In the genomic region with DNA sequence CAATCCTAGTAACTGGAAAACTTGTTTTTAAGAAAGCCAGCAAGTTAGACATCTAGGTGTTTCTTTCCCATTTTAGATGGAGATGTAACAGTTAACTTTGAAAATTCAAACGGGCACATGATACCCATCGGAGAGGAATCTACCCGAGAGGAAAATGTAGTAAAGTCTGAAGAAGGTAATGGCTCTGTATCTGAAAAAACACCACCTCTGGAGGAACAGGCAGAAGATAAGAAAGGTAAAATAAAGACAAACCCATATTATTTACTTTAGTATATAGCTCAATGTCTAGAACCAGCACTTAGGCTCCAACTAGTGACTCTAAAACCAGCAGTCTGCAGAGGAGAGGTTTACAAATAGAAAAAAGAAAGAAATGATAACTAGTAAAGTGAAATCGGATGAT, we compare ENCODE assay signal across 21 cellular contexts.
"Had no signal": no experiment of that assay in that cellular context is flagged by ENCODE, and none has a peak within 500 bp of the region (broad histone marks: within the 10 kb centered on the region; RNA-seq: fewer than 3 reads in every experiment).

No MANE protein-coding gene starts in this region.

- H3K4me1 Mint-ChIP-seq: immature natural killer cell, memory B cell had no signal

- ATAC-seq: esophagus mucosa; left cardiac atrium; natural killer cell treated with Interleukin-12 subunit alpha and Interleukin-12 subunit beta and Interleukin-15 and Interleukin-18, amount 100 ng/mL, for 72 hours had no signal

- H3K36me3 Mint-ChIP-seq: natural killer cell treated with Interleukin-12 subunit alpha and Interleukin-12 subunit beta and Interleukin-15 and Interleukin-18, amount 100 ng/mL, for 72 hours had no signal

- H3K27me3 ChIP-seq: gastrocnemius medialis, heart right ventricle, neural progenitor cell, pancreas, thyroid gland, vagina had no signal

- H3K4me1 ChIP-seq: psoas muscle, vagina had no signal

- H3K4me3 ChIP-seq: gastrocnemius medialis, heart right ventricle, left ventricle myocardium inferior, lower lobe of right lung, neural progenitor cell, pancreas, psoas muscle, thyroid gland, vagina had no signal

- H3K36me3 ChIP-seq: gastrocnemius medialis, neural progenitor cell, pancreas, vagina had no signal

- H3K27me3 Mint-ChIP-seq: memory B cell; natural killer cell treated with Interleukin-12 subunit alpha and Interleukin-12 subunit beta and Interleukin-15 and Interleukin-18, amount 100 ng/mL, for 72 hours; type B pancreatic cell had no signal

- H3K9me3 ChIP-seq: gastrocnemius medialis, heart right ventricle, left ventricle myocardium inferior, lower lobe of right lung, pancreas, psoas muscle, thyroid gland, vagina had no signal

- H3K9me3 Mint-ChIP-seq: immature natural killer cell; memory B cell; natural killer cell treated with Interleukin-12 subunit alpha and Interleukin-12 subunit beta and Interleukin-15 and Interleukin-18, amount 100 ng/mL, for 72 hours; neural progenitor cell had no signal

- H3K4me3 Mint-ChIP-seq: immature natural killer cell; memory B cell; natural killer cell treated with Interleukin-12 subunit alpha and Interleukin-12 subunit beta and Interleukin-15 and Interleukin-18, amount 100 ng/mL, for 72 hours; neural progenitor cell; type B pancreatic cell had no signal

- DNase-seq: effector CD4-positive, alpha-beta T cell; gastrocnemius medialis; heart right ventricle; immature natural killer cell; left cardiac atrium; left ventricle myocardium inferior; lower lobe of right lung; midbrain; occipital lobe; pancreas; psoas muscle; stimulated activated CD4-positive, alpha-beta T cell treated with anti-CD3 and anti-CD28 coated beads, Interleukin-2, amount 100 ng/mL, for 24 hours; stimulated activated naive CD4-positive, alpha-beta T cell treated with Interleukin-2 at 50 U/mL for 16 hours; thyroid gland had no signal

- H3K27ac Mint-ChIP-seq: immature natural killer cell; memory B cell; natural killer cell treated with Interleukin-12 subunit alpha and Interleukin-12 subunit beta and Interleukin-15 and Interleukin-18, amount 100 ng/mL, for 72 hours; neural progenitor cell; type B pancreatic cell had no signal

- H2AFZ ChIP-seq: neural progenitor cell had no signal

- H3K27ac ChIP-seq: coronary artery, gastrocnemius medialis, heart right ventricle, left ventricle myocardium inferior, lower lobe of right lung, neural progenitor cell, pancreas, psoas muscle, thyroid gland, vagina had no signal

- H3K9ac ChIP-seq: neural progenitor cell had no signal

- H3K4me2 ChIP-seq: neural progenitor cell had no signal
